Comparison of ENCODE assay signal across 37 cellular contexts in genomic region chr16:50880926-50881325, GRCh38.
"Had no signal": no experiment of that assay in that cellular context is flagged by ENCODE, and none has a peak within 500 bp of the region (broad histone marks: within the 10 kb centered on the region; RNA-seq: fewer than 3 reads in every experiment).

No MANE protein-coding gene starts in this region.

- ATAC-seq: activated CD4-positive, alpha-beta T cell treated with anti-CD3 and anti-CD28 coated beads for 36 hours; activated CD4-positive, CD25-positive, alpha-beta regulatory T cell treated with anti-CD3 and anti-CD28 coated beads, Interleukin-2, amount 50 U/mL, for 24 hours; PC-3 had no signal

- H3K27me3 ChIP-seq: ascending aorta, cardiac muscle cell, MG63, Peyer's patch, SJSA1 had no signal

- H3K4me1 Mint-ChIP-seq: activated CD4-positive, alpha-beta T cell treated with anti-CD3 and anti-CD28 coated beads for 36 hours; activated CD4-positive, alpha-beta T cell treated with anti-CD3 and anti-CD28 coated beads, Interleukin-2, amount 10 ng/mL, durations not matched to agents 7 days and 5 days; activated naive CD4-positive, alpha-beta T cell treated with anti-CD3 and anti-CD28 coated beads, Interleukin-2, amount 50 U/mL, for 24 hours; activated naive CD8-positive, alpha-beta T cell treated with anti-CD3 and anti-CD28 coated beads, Interleukin-2, amount 10 ng/mL, durations not matched to agents 7 days and 5 days; central memory CD8-positive, alpha-beta T cell had no signal

- H3K4me1 ChIP-seq: ascending aorta, Peyer's patch, SJSA1 had no signal

- H3K36me3 ChIP-seq: ascending aorta, cardiac muscle cell, MG63, Peyer's patch, SJSA1 had no signal

- DNase-seq: activated CD4-positive, alpha-beta T cell treated with anti-CD3 and anti-CD28 coated beads for 36 hours; activated CD4-positive, alpha-beta T cell treated with anti-CD3 and anti-CD28 coated beads, Interleukin-2, amount 50 U/mL, for 48 hours; activated CD8-positive, alpha-beta memory T cell treated with anti-CD3 and anti-CD28 coated beads for 24 hours; activated gamma-delta T cell; activated naive CD4-positive, alpha-beta T cell treated with Interleukin-2 at 50 U/mL for 16 hours; activated naive CD8-positive, alpha-beta T cell treated with anti-CD3 and anti-CD28 coated beads, Interleukin-2, amount 10 ng/mL, durations not matched to agents 7 days and 5 days; activated T-cell treated with anti-CD3 and anti-CD28 coated beads, Interleukin-2, amount 50 U/mL, for 24 hours; amygdala; Kasumi-1; KG1; MG63; NCI-H1092 treated with DMSO at 0.1 percent for 48 hours; NCI-H1417; NCI-H146; NCI-H187; NCI-H2029 treated with DMSO at 0.1 percent for 48 hours; NCI-H2107; NCI-H2171; NCI-H510A; NCI-H748 treated with DMSO at 0.1 percent for 48 hours; PC-3; Peyer's patch; RPMI8226; SHP77 treated with DMSO at 0.1 percent for 48 hours; SK-N-SH had no signal

- H3K4me3 Mint-ChIP-seq: activated CD4-positive, alpha-beta T cell treated with anti-CD3 and anti-CD28 coated beads for 36 hours; activated CD4-positive, alpha-beta T cell treated with anti-CD3 and anti-CD28 coated beads, Interleukin-2, amount 10 ng/mL, durations not matched to agents 7 days and 5 days; activated naive CD4-positive, alpha-beta T cell treated with anti-CD3 and anti-CD28 coated beads, Interleukin-2, amount 50 U/mL, for 24 hours; activated naive CD8-positive, alpha-beta T cell treated with anti-CD3 and anti-CD28 coated beads, Interleukin-2, amount 10 ng/mL, durations not matched to agents 7 days and 5 days; activated T-cell treated with anti-CD3 and anti-CD28 coated beads, Interleukin-2, amount 50 U/mL, for 24 hours; central memory CD8-positive, alpha-beta T cell; T-helper 1 cell treated with Interleukin-12 subunit alpha and Interleukin-12 subunit beta and Interleukin-4 antibody, amounts not matched to agents 30 μg/mL and 1 μg/mL, for 36 hours; T-helper 2 cell treated with Interferon-gamma antibody and Interleukin-4, amounts not matched to agents 5 μg/mL and 100 μg/mL, for 36 hours had no signal

- H3K36me3 Mint-ChIP-seq: activated naive CD4-positive, alpha-beta T cell treated with anti-CD3 and anti-CD28 coated beads, Interleukin-2, amount 50 U/mL, for 24 hours; activated naive CD8-positive, alpha-beta T cell treated with anti-CD3 and anti-CD28 coated beads, Interleukin-2, amount 10 ng/mL, durations not matched to agents 7 days and 5 days; WTC11 had no signal

- H3K9me3 ChIP-seq: ascending aorta, MG63, Peyer's patch, SJSA1, SK-N-SH had no signal

- H3K27ac Mint-ChIP-seq: activated CD4-positive, alpha-beta T cell treated with anti-CD3 and anti-CD28 coated beads for 36 hours; activated CD4-positive, alpha-beta T cell treated with anti-CD3 and anti-CD28 coated beads, Interleukin-2, amount 10 ng/mL, durations not matched to agents 7 days and 5 days; activated naive CD4-positive, alpha-beta T cell treated with anti-CD3 and anti-CD28 coated beads, Interleukin-2, amount 50 U/mL, for 24 hours; activated naive CD8-positive, alpha-beta T cell treated with anti-CD3 and anti-CD28 coated beads, Interleukin-2, amount 10 ng/mL, durations not matched to agents 7 days and 5 days; activated T-cell treated with anti-CD3 and anti-CD28 coated beads, Interleukin-2, amount 50 U/mL, for 24 hours; activated T-helper 2 cell treated with anti-CD3 and anti-CD28 coated beads, Interferon-gamma antibody, Interleukin-2, Interleukin-4, amounts not matched to agents 10 μg/mL and 5 μg/mL and 100 μg/mL, durations not matched to agents 14 hours and 24 hours and 36 hours; T-helper 1 cell treated with Interleukin-12 subunit alpha and Interleukin-12 subunit beta and Interleukin-4 antibody, amounts not matched to agents 30 μg/mL and 1 μg/mL, for 36 hours; T-helper 2 cell treated with Interferon-gamma antibody and Interleukin-4, amounts not matched to agents 5 μg/mL and 100 μg/mL, for 36 hours; WTC11 had no signal

- H3K4me2 ChIP-seq: SK-N-SH had no signal

- H3K9me3 Mint-ChIP-seq: activated CD4-positive, alpha-beta T cell treated with anti-CD3 and anti-CD28 coated beads, Interleukin-2, amount 10 ng/mL, durations not matched to agents 7 days and 5 days; activated naive CD4-positive, alpha-beta T cell treated with anti-CD3 and anti-CD28 coated beads, Interleukin-2, amount 50 U/mL, for 24 hours; activated naive CD8-positive, alpha-beta T cell treated with anti-CD3 and anti-CD28 coated beads, Interleukin-2, amount 10 ng/mL, durations not matched to agents 7 days and 5 days; activated T-cell treated with anti-CD3 and anti-CD28 coated beads, Interleukin-2, amount 50 U/mL, for 24 hours; activated T-helper 2 cell treated with anti-CD3 and anti-CD28 coated beads, Interferon-gamma antibody, Interleukin-2, Interleukin-4, amounts not matched to agents 10 μg/mL and 5 μg/mL and 100 μg/mL, durations not matched to agents 14 hours and 24 hours and 36 hours; central memory CD8-positive, alpha-beta T cell; T-helper 1 cell treated with Interleukin-12 subunit alpha and Interleukin-12 subunit beta and Interleukin-4 antibody, amounts not matched to agents 30 μg/mL and 1 μg/mL, for 36 hours; T-helper 2 cell treated with Interferon-gamma antibody and Interleukin-4, amounts not matched to agents 5 μg/mL and 100 μg/mL, for 36 hours; WTC11 had no signal

- FAIRE-seq: TTC549 had no signal

- H3K9ac ChIP-seq: SK-N-SH had no signal

- H3K27ac ChIP-seq: ascending aorta, cardiac muscle cell, Peyer's patch, SJSA1 had no signal

- H3K4me3 ChIP-seq: ascending aorta, cardiac muscle cell, MG63, Peyer's patch, SJSA1 had no signal
